Comparison of ENCODE assay signal across 8 cellular contexts in genomic region chr16:67226295-67226803, GRCh38. TPM values are rescaled to one million over a fixed set of nuclear protein-coding genes. Genes with fewer than 3 reads are reported as not detected.
A peak's percentile ranks its signal among the peaks of the same experiment; 100 is the strongest.
DNase-seq lines count a peak whose midpoint lies in the region; ATAC-seq and TF ChIP-seq lines count a peak whose summit lies in the region.

No MANE protein-coding gene starts in this region.

- TF ChIP-seq CTCF in gastroesophageal sphincter (IDR thresholded peaks at IDR 0.05), result no peak

- intact Hi-C loops in head of caudate nucleus (cut with DNase I), result loop anchor here (5.0 kb wide), 1 partner anchor 34 kb away; the partner anchor contains the start of genes E2F4 and EXOC3L1

- no peak for TF ChIP-seq EP300 in gastroesophageal sphincter (IDR thresholded peaks at IDR 0.05)

- H3K27me3 Mint-ChIP-seq in T-cell, result no peaks in the 10 kb centered on the region

- peaks cover 51 to 63% (median 58%) of the 10 kb centered on the region in 3 donors for H3K4me1 Mint-ChIP-seq in T-cell

- peak overlapping the region; percentile 94 to 98 for H3K27ac Mint-ChIP-seq in T-cell

- no peaks in the 10 kb centered on the region for H3K9me3 ChIP-seq in gastroesophageal sphincter

- H3K27me3 ChIP-seq in gastroesophageal sphincter, result no peaks in the 10 kb centered on the region

- ATAC-seq in GM19023 (IDR thresholded peaks at IDR 0.05; ENCODE audit: unreplicated experiment) (peak; percentile 1), T-cell (replicated peaks in 1 of 4) (no peak), gastroesophageal sphincter (no peak), HG03442 (IDR thresholded peaks at IDR 0.05; ENCODE audit: unreplicated experiment) (no peak), HG03439 (IDR thresholded peaks at IDR 0.05; ENCODE audit: unreplicated experiment) (no peak)

- H3K4me1 ChIP-seq in gastroesophageal sphincter, result peaks cover 0 to 37% (median 10%) of the 10 kb centered on the region in 3 donors

- H3K36me3 ChIP-seq in gastroesophageal sphincter, result peaks cover 0 to 47% of the 10 kb centered on the region in 2 donors

- WGBS in gastroesophageal sphincter (ENCODE audit: low coverage in 1 of 2), 2 donors, result 5 to 12% methylated on average over 4 to 9 of the region's 12 CpGs

- H3K4me3 ChIP-seq in gastroesophageal sphincter, result peak overlapping the region; percentile 52 to 70
- H3K4me3 ChIP-seq in skeletal muscle cell (ENCODE audit: low read depth, low read length), result peak overlapping the region; percentile 100

- no peak for TF ChIP-seq POLR2A in gastroesophageal sphincter (IDR thresholded peaks at IDR 0.05)

- POLR2A ChIA-PET in T-cell (lab: Charles Lee), result no interaction called here

- DNase-seq in T-cell (no peak), skeletal muscle cell (ENCODE audit: low read depth) (no peak), head of caudate nucleus (no peak)
- no peak for DNase-seq in stimulated activated CD4-positive, alpha-beta T cell treated with anti-CD3 and anti-CD28 coated beads, Interleukin-1b, Interleukin-23, amount 100 ng/mL, for 48 hours

- peak overlapping the region; percentile 97 to 98 (median 97) for H3K4me3 Mint-ChIP-seq in T-cell

- no peaks in the 10 kb centered on the region for H3K9me3 Mint-ChIP-seq in T-cell

- H3K27ac ChIP-seq in gastroesophageal sphincter, result peak overlapping the region; percentile 45 to 89 (median 84)

- CTCF ChIA-PET in T-cell (lab: Charles Lee), result interaction anchor here in 1 of 2 donors (0.9 to 1.7 kb wide), 4 partner anchors 18 to 396 kb away, joined by 3 to 12 read pairs (median 6); partner anchors contain the start of genes ATP6V0D1, FHOD1, NAE1 and SLC9A5

- peaks cover 20% of the 10 kb centered on the region for H3K36me3 Mint-ChIP-seq in T-cell

RNA-seq across cellular contexts. Expression of gene TMEM208, which starts 0.6 kb away (rescaled TPM):
- total RNA-seq in T-cell (10 to 100 TPM; 28.5 to 40.3 (median 34.8) TPM), gastroesophageal sphincter (10 to 100 TPM; 15.4 to 34.7 (median 30.7) TPM)

RNA-seq across cellular contexts. Expression of gene FHOD1, which starts 20.9 kb away (rescaled TPM):
- total RNA-seq in T-cell (10 to 100 TPM; 31.0 to 92.5 (median 66.2) TPM), gastroesophageal sphincter (10 to 100 TPM in 3 of 4 donors, 1 to 10 TPM in 1; 9.7 to 15.5 (median 12.9) TPM)

RNA-seq across cellular contexts. Expression of gene SLC9A5, which starts 22.4 kb away (rescaled TPM):
- total RNA-seq in T-cell (1 to 10 TPM; 1.4 to 2.3 (median 2.2) TPM), gastroesophageal sphincter (under 1 TPM; 0.13 to 0.93 (median 0.21) TPM)

RNA-seq across cellular contexts. Expression of gene ELMO3, which starts 27.4 kb away (rescaled TPM):
- 10 to 100 TPM in 1 of 5 donors, 1 to 10 TPM in 4; 3.8 to 11.7 (median 8.8) TPM for total RNA-seq in T-cell
- 1 to 10 TPM in 2 of 4 donors, under 1 TPM in 2; 0.15 to 3.9 (median 1.3) TPM for total RNA-seq in gastroesophageal sphincter

RNA-seq across cellular contexts. Expression of gene E2F4, which starts 34.4 kb away (rescaled TPM):
- 10 to 100 TPM; 59.4 to 97.1 (median 83.1) TPM for total RNA-seq in T-cell
- 10 to 100 TPM; 55.0 to 89.8 (median 76.2) TPM for total RNA-seq in gastroesophageal sphincter
